Comparison of ENCODE assay signal across 22 cellular contexts in the genomic region with DNA sequence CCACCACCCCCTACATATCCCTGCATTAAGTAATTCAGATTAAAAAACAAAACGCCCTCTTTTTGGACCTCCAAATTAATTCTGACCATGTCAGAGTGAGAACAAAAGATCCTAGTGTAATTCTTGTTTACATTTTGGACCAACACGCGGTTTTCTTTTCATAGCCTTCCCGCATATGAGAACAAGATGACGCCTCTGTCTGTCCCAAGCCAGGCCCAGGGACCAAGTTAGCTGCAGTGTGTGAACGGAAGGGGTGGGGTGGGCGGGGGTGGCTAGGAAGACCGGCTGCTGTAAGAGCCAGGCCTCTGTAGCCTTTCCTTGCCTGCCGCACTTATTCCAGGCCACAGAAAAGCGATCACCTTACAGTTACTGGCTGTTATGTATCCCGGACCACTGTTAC.
DNase-seq lines count a peak whose midpoint lies in the region; FAIRE-seq and TF ChIP-seq lines count a peak whose summit lies in the region.
"Had no signal": no experiment of that assay in that cellular context is flagged by ENCODE, and none has a peak within 500 bp of the region (broad histone marks: within the 10 kb centered on the region; RNA-seq: fewer than 3 reads in every experiment).

No MANE protein-coding gene starts in this region.

- H3K36me3 ChIP-seq in astrocyte (ENCODE audit: insufficient read depth, low read length), result peaks cover 11% of the 10 kb centered on the region

- FAIRE-seq in astrocyte (lab: Jason Lieb, UNC), result no peak
- FAIRE-seq: colon, GM12892 had no signal

- no peaks in the 10 kb centered on the region for H3K27me3 Mint-ChIP-seq in astrocyte (ENCODE audit: low read depth, unreplicated experiment)
- H3K27me3 Mint-ChIP-seq: activated CD4-positive, alpha-beta memory T cell treated with anti-CD3 and anti-CD28 coated beads, Interleukin-2, amount 10 ng/mL, durations not matched to agents 7 days and 5 days; activated naive CD8-positive, alpha-beta T cell treated with anti-CD3 and anti-CD28 coated beads for 36 hours had no signal

- TF ChIP-seq CTCF in astrocyte (IDR thresholded peaks at IDR 0.05; ENCODE audit: insufficient read depth, low read depth, low read length), result no peak

- no peaks in the 10 kb centered on the region for H3K9me3 ChIP-seq in astrocyte (ENCODE audit: insufficient read depth, low read depth, low read length)
- H3K9me3 ChIP-seq: thoracic aorta had no signal

- no peak overlapping the region for H3K4me3 ChIP-seq in astrocyte (ENCODE audit: insufficient read depth, low read depth, low read length)
- H3K4me3 ChIP-seq: lung, thoracic aorta had no signal

- H3K27me3 ChIP-seq in astrocyte (ENCODE audit: insufficient read depth, low read length) (no peaks in the 10 kb centered on the region), layer of hippocampus (ENCODE audit: control insufficient read depth, insufficient read depth, low read length) (no peaks in the 10 kb centered on the region)

- no peak overlapping the region for H3K4me3 Mint-ChIP-seq in astrocyte (ENCODE audit: unreplicated experiment)
- H3K4me3 Mint-ChIP-seq: activated CD4-positive, alpha-beta memory T cell treated with anti-CD3 and anti-CD28 coated beads, Interleukin-2, amount 10 ng/mL, durations not matched to agents 7 days and 5 days; activated naive CD8-positive, alpha-beta T cell treated with anti-CD3 and anti-CD28 coated beads for 36 hours; CD4-positive, CD25-positive, alpha-beta regulatory T cell had no signal

- no peak overlapping the region for H3K9ac ChIP-seq in astrocyte (ENCODE audit: low read length)
- H3K9ac ChIP-seq: parathyroid adenoma had no signal

- H3K27ac ChIP-seq in astrocyte (ENCODE audit: low read depth, low read length) (no peak overlapping the region), layer of hippocampus (ENCODE audit: low read depth, low read length) (peak overlapping the region; percentile 97)
- H3K27ac ChIP-seq: parathyroid adenoma, thoracic aorta had no signal

- peaks cover 29% of the 10 kb centered on the region for H3K36me3 Mint-ChIP-seq in astrocyte (ENCODE audit: low read depth, unreplicated experiment)

- peaks cover 3% of the 10 kb centered on the region for H3K9me3 Mint-ChIP-seq in astrocyte (ENCODE audit: unreplicated experiment)
- H3K9me3 Mint-ChIP-seq: activated CD4-positive, alpha-beta memory T cell treated with anti-CD3 and anti-CD28 coated beads, Interleukin-2, amount 10 ng/mL, durations not matched to agents 7 days and 5 days; activated naive CD8-positive, alpha-beta T cell treated with anti-CD3 and anti-CD28 coated beads for 36 hours had no signal

- no peak overlapping the region for H2AFZ ChIP-seq in astrocyte (ENCODE audit: low read depth, low read length)
- H2AFZ ChIP-seq: parathyroid adenoma had no signal

- peaks cover 31% of the 10 kb centered on the region for H4K20me1 ChIP-seq in astrocyte (ENCODE audit: insufficient read depth, low read length)

- no peaks in the 10 kb centered on the region for H3K4me1 Mint-ChIP-seq in astrocyte (ENCODE audit: low read depth, unreplicated experiment)
- H3K4me1 Mint-ChIP-seq: activated CD4-positive, alpha-beta memory T cell treated with anti-CD3 and anti-CD28 coated beads, Interleukin-2, amount 10 ng/mL, durations not matched to agents 7 days and 5 days had no signal

- no peak overlapping the region for H3K27ac Mint-ChIP-seq in astrocyte (ENCODE audit: unreplicated experiment)
- H3K27ac Mint-ChIP-seq: activated CD4-positive, alpha-beta memory T cell treated with anti-CD3 and anti-CD28 coated beads, Interleukin-2, amount 10 ng/mL, durations not matched to agents 7 days and 5 days; activated naive CD8-positive, alpha-beta T cell treated with anti-CD3 and anti-CD28 coated beads for 36 hours; CD4-positive, CD25-positive, alpha-beta regulatory T cell had no signal

- H3K79me2 ChIP-seq in astrocyte (ENCODE audit: insufficient read depth, low read length), result no peaks in the 10 kb centered on the region

- DNase-seq in astrocyte (ENCODE audit: low read depth) (peak; percentile 32), foreskin melanocyte (peak; percentile 83), superior temporal gyrus (ENCODE audit: extremely low spot score) (peak; percentile 95), NCI-H2029 treated with DMSO at 0.1 percent for 48 hours (lab: John Stamatoyannopoulos, UW) (no peak), cerebellum (ENCODE audit: low spot score) (no peak), NOMO-1 (lab: John Stamatoyannopoulos, UW; ENCODE audit: unreplicated experiment in 2 of 2) (no peak), NCI-H1694 (lab: John Stamatoyannopoulos, UW) (no peak)
- DNase-seq: activated CD4-positive, alpha-beta memory T cell treated with anti-CD3 and anti-CD28 coated beads, Interleukin-2, amount 10 ng/mL, durations not matched to agents 7 days and 5 days; activated effector memory CD4-positive, alpha-beta T cell treated with Interleukin-2 at 50 U/mL for 16 hours; activated naive CD8-positive, alpha-beta T cell treated with anti-CD3 and anti-CD28 coated beads for 36 hours; CD4-positive, CD25-positive, alpha-beta regulatory T cell; NCI-H1092; NCI-H187 treated with DMSO at 0.1 percent for 48 hours; NCI-H526; NK-92 treated with Interleukin-12 subunit alpha and Interleukin-12 subunit beta, amount 100 ng/mL, for 24 hours; stimulated activated naive CD4-positive, alpha-beta T cell had no signal

- H3K4me2 ChIP-seq in astrocyte (ENCODE audit: low read length), result no peak overlapping the region

- no peaks in the 10 kb centered on the region for H3K4me1 ChIP-seq in astrocyte (ENCODE audit: insufficient read depth, low read length)
- H3K4me1 ChIP-seq: parathyroid adenoma had no signal

Comparison
In these comparisons a context has a peak if more than half of its experiments do, and no peak if none do; other contexts are left out.
1. DNase-seq: peak in astrocyte (single experiment), foreskin melanocyte (single experiment) and superior temporal gyrus (single experiment); none in NCI-H2029 treated with DMSO at 0.1 percent for 48 hours (single experiment), cerebellum (single experiment), NOMO-1 (0 of 2) and NCI-H1694 (single experiment).